ENCODE assay signal across 11 cellular contexts in genomic region chr3:27568393-27568792, GRCh38.
DNase-seq lines count a peak whose midpoint lies in the region; TF ChIP-seq lines count a peak whose summit lies in the region.
"Had no signal": no experiment of that assay in that cellular context is flagged by ENCODE, and none has a peak within 500 bp of the region (broad histone marks: within the 10 kb centered on the region; RNA-seq: fewer than 3 reads in every experiment).

No MANE protein-coding gene starts in this region.

- CTCF ChIA-PET in activated CD4-positive, alpha-beta T cell treated with anti-CD3 and anti-CD28 coated beads, Interleukin-2, amount 10 ng/mL, durations not matched to agents 7 days and 5 days (lab: Charles Lee), result no interaction called here
- CTCF ChIA-PET in CD8-positive, alpha-beta memory T cell (lab: Charles Lee), result no interaction called here

- H3K9me3 ChIP-seq in right atrium auricular region, result no peaks in the 10 kb centered on the region
- H3K9me3 ChIP-seq in tibial artery, result no peaks in the 10 kb centered on the region
- no peaks in the 10 kb centered on the region for H3K9me3 ChIP-seq in neuronal stem cell (replicated peaks in 1 of 2; ENCODE audit: control insufficient read depth in 2 of 2, insufficient read depth in 1 of 2, low read depth in 1 of 2, low read length in 2 of 2)
- H3K9me3 ChIP-seq in CD8-positive, alpha-beta memory T cell (ENCODE audit: low read length), result no peaks in the 10 kb centered on the region

- H3K14ac ChIP-seq in neuronal stem cell (ENCODE audit: low read length), result no peak overlapping the region

- peaks cover 3% of the 10 kb centered on the region for H3K4me1 Mint-ChIP-seq in activated CD4-positive, alpha-beta T cell treated with anti-CD3 and anti-CD28 coated beads, Interleukin-2, amount 10 ng/mL, durations not matched to agents 7 days and 5 days
- H3K4me1 Mint-ChIP-seq in CD8-positive, alpha-beta memory T cell, result no peaks in the 10 kb centered on the region

- H2BK5ac ChIP-seq in neuronal stem cell (ENCODE audit: low read length), result no peak overlapping the region

- H3K27me3 Mint-ChIP-seq in activated CD4-positive, alpha-beta T cell treated with anti-CD3 and anti-CD28 coated beads, Interleukin-2, amount 10 ng/mL, durations not matched to agents 7 days and 5 days, result no peaks in the 10 kb centered on the region
- no peaks in the 10 kb centered on the region for H3K27me3 Mint-ChIP-seq in CD8-positive, alpha-beta memory T cell

- no peak overlapping the region for H3K23ac ChIP-seq in neuronal stem cell (ENCODE audit: low read depth, low read length, poor library complexity)

- no peaks in the 10 kb centered on the region for H3K36me3 Mint-ChIP-seq in activated CD4-positive, alpha-beta T cell treated with anti-CD3 and anti-CD28 coated beads, Interleukin-2, amount 10 ng/mL, durations not matched to agents 7 days and 5 days (ENCODE audit: low read depth)
- no peaks in the 10 kb centered on the region for H3K36me3 Mint-ChIP-seq in CD8-positive, alpha-beta memory T cell

- H3K4me3 Mint-ChIP-seq in activated CD4-positive, alpha-beta T cell treated with anti-CD3 and anti-CD28 coated beads, Interleukin-2, amount 10 ng/mL, durations not matched to agents 7 days and 5 days, result no peak overlapping the region
- H3K4me3 Mint-ChIP-seq in CD8-positive, alpha-beta memory T cell, result no peak overlapping the region

- no peak overlapping the region for H3K27ac Mint-ChIP-seq in activated CD4-positive, alpha-beta T cell treated with anti-CD3 and anti-CD28 coated beads, Interleukin-2, amount 10 ng/mL, durations not matched to agents 7 days and 5 days
- no peak overlapping the region for H3K27ac Mint-ChIP-seq in CD8-positive, alpha-beta memory T cell

- no peak overlapping the region for H3K18ac ChIP-seq in neuronal stem cell (ENCODE audit: low read length)

- H3K9me3 Mint-ChIP-seq in activated CD4-positive, alpha-beta T cell treated with anti-CD3 and anti-CD28 coated beads, Interleukin-2, amount 10 ng/mL, durations not matched to agents 7 days and 5 days, result no peaks in the 10 kb centered on the region
- no peaks in the 10 kb centered on the region for H3K9me3 Mint-ChIP-seq in CD8-positive, alpha-beta memory T cell

- POLR2A ChIA-PET in activated CD4-positive, alpha-beta T cell treated with anti-CD3 and anti-CD28 coated beads, Interleukin-2, amount 10 ng/mL, durations not matched to agents 7 days and 5 days (lab: Charles Lee), result no interaction called here
- POLR2A ChIA-PET in CD8-positive, alpha-beta memory T cell (lab: Charles Lee), result no interaction called here

- H3K36me3 ChIP-seq in right atrium auricular region, result no peaks in the 10 kb centered on the region
- H3K36me3 ChIP-seq in tibial artery, result no peaks in the 10 kb centered on the region
- no peaks in the 10 kb centered on the region for H3K36me3 ChIP-seq in neuronal stem cell (replicated peaks in 1 of 2; ENCODE audit: control insufficient read depth in 2 of 2, insufficient read depth in 2 of 2, low read length in 2 of 2)
- H3K36me3 ChIP-seq in CD8-positive, alpha-beta memory T cell (ENCODE audit: insufficient read depth, low read length), result no peaks in the 10 kb centered on the region

- H2AFZ ChIP-seq in neuronal stem cell (ENCODE audit: low read length), result no peak overlapping the region

- no peak overlapping the region for H2BK15ac ChIP-seq in neuronal stem cell (ENCODE audit: low read length)

- H3K9ac ChIP-seq in neuronal stem cell (ENCODE audit: low read depth, low read length, poor library complexity), result no peak overlapping the region

- H2BK12ac ChIP-seq in neuronal stem cell (ENCODE audit: low read length), result no peak overlapping the region

- H3K4me2 ChIP-seq in neuronal stem cell (ENCODE audit: insufficient read depth, low read length, poor library complexity, severe bottlenecking), result no peak overlapping the region

- DNase-seq in NCI-H1092 (lab: John Stamatoyannopoulos, UW) (peak; percentile 40), anterior cingulate cortex (lab: John Stamatoyannopoulos, UW) (peak in 49 of 58 donors; percentile 1 to 74 (median 30)), right atrium auricular region (ENCODE audit: low spot score) (no peak), tibial artery (peak; percentile 74 to 84), kidney tubule cell (ENCODE audit: low spot score) (no peak), neuronal stem cell (ENCODE audit: low spot score) (no peak)
- DNase-seq in activated CD4-positive, alpha-beta T cell treated with anti-CD3 and anti-CD28 coated beads, Interleukin-2, amount 10 ng/mL, durations not matched to agents 7 days and 5 days, result no peak
- no peak for DNase-seq in CD8-positive, alpha-beta memory T cell
- DNase-seq: activated CD4-positive, alpha-beta T cell treated with anti-CD3 and anti-CD28 coated beads, Interleukin-2, amount 50 U/mL, for 48 hours; stimulated activated CD4-positive, alpha-beta T cell treated with anti-CD3 and anti-CD28 coated beads, Interleukin-2, amount 100 ng/mL, for 48 hours had no signal

- H3K4me3 ChIP-seq in right atrium auricular region (no peak overlapping the region), tibial artery (no peak overlapping the region), neuronal stem cell (ENCODE audit: low read length in 2 of 2) (no peak overlapping the region)
- H3K4me3 ChIP-seq in CD8-positive, alpha-beta memory T cell (ENCODE audit: low read length), result no peak overlapping the region
- H3K4me3 ChIP-seq: K562 had no signal

- no peak overlapping the region for H2BK120ac ChIP-seq in neuronal stem cell (ENCODE audit: low read depth, low read length)

- H4K91ac ChIP-seq in neuronal stem cell (ENCODE audit: low read depth, low read length, poor library complexity), result no peak overlapping the region

- WGBS in neuronal stem cell (ENCODE audit: extremely low coverage in 2 of 2, insufficient read length in 2 of 2, insufficient replicate concordance in 1 of 2), 2 donors, result no CpG with 5 or more reads among the region's 5 CpGs

- no peak overlapping the region for H3K4ac ChIP-seq in neuronal stem cell (ENCODE audit: low read length)

- intact Hi-C loops in tibial artery (cut with DNase I; ENCODE audit: low total_unique reads), result loop anchor here (10.0 kb wide), 1 partner anchor 66 kb away; no protein-coding TSS in a partner anchor

- H4K8ac ChIP-seq in neuronal stem cell (ENCODE audit: low read depth, low read length), result no peak overlapping the region

- H3K27ac ChIP-seq in right atrium auricular region, result peak overlapping the region; percentile 0 to 47
- H3K27ac ChIP-seq in tibial artery, result peak overlapping the region; percentile 79 to 80
- H3K27ac ChIP-seq in neuronal stem cell (replicated peaks; ENCODE audit: low read length), result no peak overlapping the region
- no peak overlapping the region for H3K27ac ChIP-seq in CD8-positive, alpha-beta memory T cell (ENCODE audit: low read depth, low read length)

- H3K4me1 ChIP-seq in right atrium auricular region, result peaks cover 0 to 13% of the 10 kb centered on the region in 2 donors
- peaks cover 0 to 61% (median 30%) of the 10 kb centered on the region in 4 donors for H3K4me1 ChIP-seq in tibial artery
- peaks cover 0 to 6% of the 10 kb centered on the region in 2 donors for H3K4me1 ChIP-seq in neuronal stem cell (ENCODE audit: control insufficient read depth in 2 of 2, insufficient read depth in 1 of 2, low read depth in 1 of 2, low read length in 2 of 2)
- no peaks in the 10 kb centered on the region for H3K4me1 ChIP-seq in CD8-positive, alpha-beta memory T cell (ENCODE audit: insufficient read depth, low read length)

- no peaks in the 10 kb centered on the region for H3K27me3 ChIP-seq in right atrium auricular region
- H3K27me3 ChIP-seq in tibial artery, result no peaks in the 10 kb centered on the region
- H3K27me3 ChIP-seq in neuronal stem cell (ENCODE audit: control insufficient read depth in 3 of 3, insufficient read depth in 3 of 3, low read depth in 1 of 3, low read length in 3 of 3), result no peaks in the 10 kb centered on the region
- no peaks in the 10 kb centered on the region for H3K27me3 ChIP-seq in CD8-positive, alpha-beta memory T cell (ENCODE audit: insufficient read depth, low read length, poor library complexity, severe bottlenecking)

- no peaks in the 10 kb centered on the region for H3K79me1 ChIP-seq in neuronal stem cell (ENCODE audit: low read depth, low read length)

- TF ChIP-seq CTCF in right atrium auricular region (IDR thresholded peaks at IDR 0.05), result no peak
- no peak for TF ChIP-seq CTCF in tibial artery (IDR thresholded peaks at IDR 0.05)

- H2AK5ac ChIP-seq in neuronal stem cell (ENCODE audit: low read depth, low read length), result no peak overlapping the region

Comparison
In these comparisons a context has a peak if more than half of its experiments do, and no peak if none do; other contexts are left out.
1. DNase-seq: peak in NCI-H1092 (single experiment), anterior cingulate cortex (49 of 58) and tibial artery (2 of 2); none in right atrium auricular region (single experiment), kidney tubule cell (single experiment), neuronal stem cell (single experiment), activated CD4-positive, alpha-beta T cell treated with anti-CD3 and anti-CD28 coated beads, Interleukin-2, amount 10 ng/mL, durations not matched to agents 7 days and 5 days (single experiment) and CD8-positive, alpha-beta memory T cell (0 of 5).
2. H3K27ac ChIP-seq: peak in right atrium auricular region (2 of 2) and tibial artery (2 of 2); none in neuronal stem cell (single experiment) and CD8-positive, alpha-beta memory T cell (single experiment).